8 cellular contexts compared by ENCODE assay signal in the genomic region with DNA sequence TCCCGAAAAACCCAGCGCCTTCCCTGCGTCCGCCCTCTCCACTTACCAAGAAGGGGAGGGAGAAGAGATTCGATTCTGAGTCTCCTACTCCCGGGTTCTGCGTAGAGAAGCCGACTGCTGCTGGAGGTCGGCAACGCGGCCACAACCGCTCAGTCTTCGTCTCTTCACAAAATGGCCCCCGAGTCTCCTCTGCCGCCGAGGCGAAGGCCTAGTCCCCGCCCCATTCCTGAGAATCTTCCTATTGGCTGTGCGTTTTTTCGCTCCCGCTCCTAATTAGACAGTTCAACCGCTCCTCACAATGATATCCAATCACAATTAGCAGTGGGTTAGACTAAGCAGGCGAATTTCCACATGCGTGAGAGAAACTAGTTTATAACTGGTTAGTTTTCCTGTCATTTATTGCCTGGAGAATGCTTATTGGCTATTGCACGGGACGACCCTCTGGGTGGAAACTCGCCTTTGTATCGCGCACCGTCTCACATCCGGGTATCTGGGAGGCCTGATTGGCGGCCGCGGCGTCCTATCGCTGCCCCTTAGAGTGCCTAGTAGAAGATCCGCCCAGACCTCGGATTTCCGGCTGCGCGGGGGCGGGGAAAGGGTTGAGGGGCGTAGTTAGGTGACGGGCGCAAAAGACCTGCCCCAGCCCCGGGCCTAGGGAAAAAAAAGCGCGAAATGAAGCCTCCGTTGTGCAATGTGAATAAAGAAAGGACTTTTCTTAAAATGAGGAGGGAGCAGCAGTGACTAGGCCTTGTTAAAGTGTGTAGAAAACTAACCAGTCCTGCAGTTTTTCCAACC. TPM values are rescaled to one million over a fixed set of nuclear protein-coding genes. Genes with fewer than 3 reads are reported as not detected.
DNase-seq lines count a peak whose midpoint lies in the region; FAIRE-seq and TF ChIP-seq lines count a peak whose summit lies in the region.

HNRNPC (minus strand) TSS at position 191 of the 795 bp plus-strand sequence. CDS start 35,249 bp downstream, outside the sequence.

- peaks cover 10% of the 10 kb centered on the region for H3K27me3 Mint-ChIP-seq in HFFc6 (ENCODE audit: insufficient read depth)
- peaks cover 3% of the 10 kb centered on the region for H3K27me3 Mint-ChIP-seq in activated naive CD4-positive, alpha-beta T cell treated with anti-CD3 and anti-CD28 coated beads, Interleukin-2, amount 10 ng/mL, durations not matched to agents 7 days and 5 days

- no peaks in the 10 kb centered on the region for H3K79me1 ChIP-seq in neuronal stem cell (ENCODE audit: low read depth, low read length)

- H3K4me1 ChIP-seq in neuronal stem cell (ENCODE audit: control insufficient read depth in 2 of 2, insufficient read depth in 1 of 2, low read depth in 1 of 2, low read length in 2 of 2) = peaks cover 3% of the 10 kb centered on the region in 2 donors

- H3K27ac Mint-ChIP-seq in HFFc6 = peak within 1 kb of the TSS; percentile 100
- peak within 1 kb of the TSS; percentile 99 for H3K27ac Mint-ChIP-seq in activated naive CD4-positive, alpha-beta T cell treated with anti-CD3 and anti-CD28 coated beads, Interleukin-2, amount 10 ng/mL, durations not matched to agents 7 days and 5 days

- H3K9ac ChIP-seq in SK-N-MC (ENCODE audit: insufficient read length) (peak within 1 kb of the TSS; percentile 99), neuronal stem cell (ENCODE audit: low read depth, low read length, poor library complexity) (peak within 1 kb of the TSS; percentile 91)

- H3K36me3 ChIP-seq in SK-N-MC (ENCODE audit: insufficient read depth, low read length) (peaks cover 45% of the 10 kb centered on the region), neuronal stem cell (replicated peaks in 1 of 2; ENCODE audit: control insufficient read depth in 2 of 2, insufficient read depth in 2 of 2, low read length in 2 of 2) (peaks cover 4 to 42% of the 10 kb centered on the region in 2 donors)

- H4K8ac ChIP-seq in neuronal stem cell (ENCODE audit: low read depth, low read length) = no peak within 1 kb of the TSS

- peak within 1 kb of the TSS; percentile 81 for H2AK5ac ChIP-seq in neuronal stem cell (ENCODE audit: low read depth, low read length)

- peak within 1 kb of the TSS; percentile 87 for H2AFZ ChIP-seq in neuronal stem cell (ENCODE audit: low read length)

- peak within 1 kb of the TSS; percentile 95 for H3K4me3 ChIP-seq in NB4 (ENCODE audit: low read depth, low read length)
- peak within 1 kb of the TSS; percentile 92 for H3K4me3 ChIP-seq in SK-N-MC
- H3K4me3 ChIP-seq in neuronal stem cell (ENCODE audit: low read length in 2 of 2) = peak within 1 kb of the TSS; percentile 57 to 93

- H3K4ac ChIP-seq in neuronal stem cell (ENCODE audit: low read length) = peak within 1 kb of the TSS; percentile 4

- H2BK120ac ChIP-seq in neuronal stem cell (ENCODE audit: low read depth, low read length) = peak within 1 kb of the TSS; percentile 29

- no peaks in the 10 kb centered on the region for H3K27me3 ChIP-seq in neuronal stem cell (ENCODE audit: control insufficient read depth in 3 of 3, insufficient read depth in 3 of 3, low read depth in 1 of 3, low read length in 3 of 3)

- H3K4me3 Mint-ChIP-seq in HFFc6 = peak within 1 kb of the TSS; percentile 100
- H3K4me3 Mint-ChIP-seq in activated naive CD4-positive, alpha-beta T cell treated with anti-CD3 and anti-CD28 coated beads, Interleukin-2, amount 10 ng/mL, durations not matched to agents 7 days and 5 days = peak within 1 kb of the TSS; percentile 100

- 0 out of 2 replicates have a peak, but pooled peaks cover 3% of the 10 kb centered on the region for H3K9me3 Mint-ChIP-seq in HFFc6
- no peaks in the 10 kb centered on the region for H3K9me3 Mint-ChIP-seq in activated naive CD4-positive, alpha-beta T cell treated with anti-CD3 and anti-CD28 coated beads, Interleukin-2, amount 10 ng/mL, durations not matched to agents 7 days and 5 days

- peak within 1 kb of the TSS; percentile 53 for H3K4me2 ChIP-seq in neuronal stem cell (ENCODE audit: insufficient read depth, low read length, poor library complexity, severe bottlenecking)

- DNase-seq in GM04503 (ENCODE audit: low read depth) (peak; percentile 100), HFFc6 (peak; percentile 100), NB4 (ENCODE audit: low read depth) (peak; percentile 99), SK-N-MC (ENCODE audit: low read depth, low spot score) (peak; percentile 100), frontal cortex (ENCODE audit: low spot score in 2 of 2) (peak; percentile 80 to 88), neuronal stem cell (ENCODE audit: low spot score) (peak; percentile 100)
- DNase-seq in activated naive CD4-positive, alpha-beta T cell treated with anti-CD3 and anti-CD28 coated beads, Interleukin-2, amount 10 ng/mL, durations not matched to agents 7 days and 5 days = peak; percentile 100

- peaks cover 40% of the 10 kb centered on the region for H3K36me3 Mint-ChIP-seq in HFFc6 (ENCODE audit: low read depth)
- peaks cover 44% of the 10 kb centered on the region for H3K36me3 Mint-ChIP-seq in activated naive CD4-positive, alpha-beta T cell treated with anti-CD3 and anti-CD28 coated beads, Interleukin-2, amount 10 ng/mL, durations not matched to agents 7 days and 5 days

- H4K91ac ChIP-seq in neuronal stem cell (ENCODE audit: low read depth, low read length, poor library complexity) = no peak within 1 kb of the TSS

- H2BK15ac ChIP-seq in neuronal stem cell (ENCODE audit: low read length) = no peak within 1 kb of the TSS

- H3K9me3 ChIP-seq in SK-N-MC (ENCODE audit: low read depth, low read length) = no peaks in the 10 kb centered on the region
- peaks cover 0 to 3% of the 10 kb centered on the region in 2 donors for H3K9me3 ChIP-seq in neuronal stem cell (replicated peaks in 1 of 2; ENCODE audit: control insufficient read depth in 2 of 2, insufficient read depth in 1 of 2, low read depth in 1 of 2, low read length in 2 of 2)

- H3K18ac ChIP-seq in neuronal stem cell (ENCODE audit: low read length) = peak within 1 kb of the TSS; percentile 86

- WGBS in neuronal stem cell (ENCODE audit: extremely low coverage in 2 of 2, insufficient read length in 2 of 2, insufficient replicate concordance in 1 of 2), 2 donors = no CpG with 5 or more reads among the region's 49 CpGs

- no peak within 1 kb of the TSS for H2BK12ac ChIP-seq in neuronal stem cell (ENCODE audit: low read length)

- no peak within 1 kb of the TSS for H2BK5ac ChIP-seq in neuronal stem cell (ENCODE audit: low read length)

- peak within 1 kb of the TSS; percentile 81 for H3K23ac ChIP-seq in neuronal stem cell (ENCODE audit: low read depth, low read length, poor library complexity)

- peaks cover 38% of the 10 kb centered on the region for H3K4me1 Mint-ChIP-seq in HFFc6 (ENCODE audit: low read depth)
- H3K4me1 Mint-ChIP-seq in activated naive CD4-positive, alpha-beta T cell treated with anti-CD3 and anti-CD28 coated beads, Interleukin-2, amount 10 ng/mL, durations not matched to agents 7 days and 5 days = peaks cover 45% of the 10 kb centered on the region

- FAIRE-seq in frontal cortex (lab: Jason Lieb, UNC) = peak; percentile 97

- H3K27ac ChIP-seq in SK-N-MC = peak within 1 kb of the TSS; percentile 96
- H3K27ac ChIP-seq in neuronal stem cell (replicated peaks; ENCODE audit: low read length) = peak within 1 kb of the TSS; percentile 81

- H3K14ac ChIP-seq in neuronal stem cell (ENCODE audit: low read length) = peak within 1 kb of the TSS; percentile 14

- TF ChIP-seq CTCF in HFFc6 (IDR thresholded peaks at IDR 0.05) = no peak
- TF ChIP-seq CTCF in NB4 (IDR thresholded peaks at IDR 0.05; ENCODE audit: low read depth, low read length) = no peak
- TF ChIP-seq CTCF in subcutaneous adipose tissue (IDR thresholded peaks at IDR 0.05; ENCODE audit: low read depth) = no peak

- peak; percentile 91 for TF ChIP-seq POLR2A in NB4 (IDR thresholded peaks at IDR 0.05; ENCODE audit: extremely low read depth, insufficient read length)

- CTCF ChIA-PET in activated naive CD4-positive, alpha-beta T cell treated with anti-CD3 and anti-CD28 coated beads, Interleukin-2, amount 10 ng/mL, durations not matched to agents 7 days and 5 days (lab: Charles Lee) = no interaction called here

RNA-seq across cellular contexts. Expression of gene HNRNPC, which starts in this region (rescaled TPM):
- 100 to 1,000 TPM; 528 to 684 (median 604) TPM for total RNA-seq in HFFc6 (2021; fragmentation: NEBNext Ultra II Directional; extraction: Animal tissue kit (Norgen Biotek cat#: 25700))
- total RNA-seq in frontal cortex (614 TPM), subcutaneous adipose tissue (100 to 1,000 TPM; 298 to 466 (median 406) TPM)
- 1,431 TPM for polyA plus RNA-seq in neuronal stem cell (2013, experiment 1 of 2)
- polyA plus RNA-seq in neuronal stem cell (2013, experiment 2 of 2) = 1,443 TPM

Comparison
In these comparisons a context has a peak if more than half of its experiments do, and no peak if none do; other contexts are left out.
1. Peak in every context shown above with its lines: DNase-seq, H3K4me3 ChIP-seq and H3K27ac ChIP-seq.